In genomic region chr6:83065511-83066192, GRCh38 we compare ENCODE assay signal across 8 cellular contexts. TPM values are rescaled to one million over a fixed set of nuclear protein-coding genes. Genes with fewer than 3 reads are reported as not detected.
DNase-seq lines count a peak whose midpoint lies in the region; ATAC-seq and TF ChIP-seq lines count a peak whose summit lies in the region.

Gene UBE3D, minus strand, starts transcription at chr6:83065841. Its CDS starts 123 bp downstream, at chr6:83065718.

- peak; percentile 58 for ATAC-seq in GM18867 (IDR thresholded peaks at IDR 0.05; ENCODE audit: unreplicated experiment)
- peak; percentile 62 for ATAC-seq in HG03095 (IDR thresholded peaks at IDR 0.05; ENCODE audit: unreplicated experiment)

- H3K4me1 Mint-ChIP-seq in chondrocyte (ENCODE audit: low read depth): peaks cover 31% of the 10 kb centered on the region

- peak; percentile 64 for DNase-seq in AG09319 (ENCODE audit: extremely low read depth, low read depth)
- peak; percentile 61 for DNase-seq in NCI-H226
- DNase-seq in activated CD4-positive, CD25-positive, alpha-beta regulatory T cell treated with anti-CD3 and anti-CD28 coated beads, Interleukin-2, amount 50 U/mL, for 72 hours: peak; percentile 97
- DNase-seq in chondrocyte (ENCODE audit: low spot score): no peak
- peak; percentile 95 for DNase-seq in left kidney (ENCODE audit: low read depth, low spot score)
- peak; percentile 90 for DNase-seq in stimulated activated CD4-positive, alpha-beta T cell treated with anti-CD3 and anti-CD28 coated beads, Interleukin-1b, Interleukin-23, amount 100 ng/mL, for 48 hours

- H3K27ac Mint-ChIP-seq in chondrocyte (ENCODE audit: unreplicated experiment): peak within 1 kb of the TSS; percentile 45

- H3K4me3 Mint-ChIP-seq in chondrocyte (ENCODE audit: unreplicated experiment): peak within 1 kb of the TSS; percentile 88

- H3K9me3 Mint-ChIP-seq in chondrocyte (ENCODE audit: low read depth): no peaks in the 10 kb centered on the region

- H3K36me3 Mint-ChIP-seq in chondrocyte (ENCODE audit: low read depth): no peaks in the 10 kb centered on the region

- no peaks in the 10 kb centered on the region for H3K27me3 Mint-ChIP-seq in chondrocyte (ENCODE audit: low read depth)

- TF ChIP-seq CTCF in AG09319 (IDR thresholded peaks at IDR 0.05; ENCODE audit: low read depth, low read length) (peak; percentile 81), chondrocyte (IDR thresholded peaks at IDR 0.05) (peak; percentile 100)

RNA-seq across cellular contexts. Expression of gene UBE3D, which starts in this region (rescaled TPM):
- 2.5 to 3.4 TPM (median 3.0 TPM) in 3 replicates for total RNA-seq in chondrocyte
